ENCODE assay signal across 13 cellular contexts in the genomic region with DNA sequence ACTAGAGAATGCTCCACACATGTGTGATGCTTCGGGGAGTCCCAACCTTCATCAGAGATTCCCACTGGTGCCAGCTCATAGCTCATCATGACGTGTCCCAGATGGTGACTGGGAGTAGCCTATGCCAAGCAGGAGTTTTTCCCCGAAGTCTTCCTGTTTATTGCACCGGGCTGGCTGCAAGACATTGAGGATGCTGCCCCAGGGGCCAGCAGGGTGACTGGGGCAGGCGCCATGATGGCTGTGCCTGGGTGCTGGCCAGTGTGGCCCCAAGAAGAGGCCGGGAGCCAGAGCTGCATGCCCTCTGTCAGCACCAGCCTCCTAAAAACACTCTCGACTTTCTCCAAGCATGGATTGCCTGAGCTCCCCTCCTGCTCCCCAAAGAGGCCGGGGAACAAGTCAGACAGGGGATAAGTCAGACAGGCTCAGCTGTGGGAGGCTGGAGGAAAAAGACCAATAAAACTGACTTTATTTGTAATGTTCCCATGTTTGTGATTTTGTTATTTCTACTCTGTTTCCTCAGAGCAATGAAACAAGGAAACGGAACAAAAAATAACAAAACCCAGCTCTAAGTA. TPM values are rescaled to one million over a fixed set of nuclear protein-coding genes. Genes with fewer than 3 reads are reported as not detected.
DNase-seq lines count a peak whose midpoint lies in the region; ATAC-seq, FAIRE-seq and TF ChIP-seq lines count a peak whose summit lies in the region.
"Not testable (repeated sequence)": the region's sequence is repeated elsewhere in the genome, so short reads cannot be mapped to it uniquely, and the experiment has no call there.
"Had no signal": no experiment of that assay in that cellular context is flagged by ENCODE, and none has a peak within 500 bp of the region (broad histone marks: within the 10 kb centered on the region; RNA-seq: fewer than 3 reads in every experiment).

No MANE protein-coding gene starts in this region.

- H3K36me3 ChIP-seq in GM23248 (ENCODE audit: low read depth); duodenal mucosa (ENCODE audit: control insufficient read depth in 1 of 2, insufficient read depth in 2 of 2, low read length in 2 of 2); HepG2 (replicated peaks in 1 of 2; ENCODE audit: control insufficient read depth in 1 of 2, insufficient read depth in 2 of 2, low read length in 2 of 2); sigmoid colon: not testable (repeated sequence)

- H3K4me1 Mint-ChIP-seq in natural killer cell treated with Interleukin-12 subunit alpha and Interleukin-12 subunit beta and Interleukin-15 and Interleukin-18, amount 100 ng/mL, for 72 hours (ENCODE audit: low read depth in 2 of 2): not testable (repeated sequence)

- peak; percentile 1; the same call in 2 of the 3 replicates for ATAC-seq in HepG2
- not testable (repeated sequence) for ATAC-seq in natural killer cell treated with Interleukin-12 subunit alpha and Interleukin-12 subunit beta and Interleukin-15 and Interleukin-18, amount 100 ng/mL, for 72 hours

- peaks cover 0 to 20% of the 10 kb centered on the region in 2 donors for H3K27me3 Mint-ChIP-seq in natural killer cell treated with Interleukin-12 subunit alpha and Interleukin-12 subunit beta and Interleukin-15 and Interleukin-18, amount 100 ng/mL, for 72 hours

- H3K27ac Mint-ChIP-seq in natural killer cell treated with Interleukin-12 subunit alpha and Interleukin-12 subunit beta and Interleukin-15 and Interleukin-18, amount 100 ng/mL, for 72 hours: not testable (repeated sequence)

- TF ChIP-seq EP300 in HepG2 (IDR thresholded peaks at IDR 0.05; ENCODE audit: low read depth in 2 of 2, low read length in 2 of 2); HepG2 (CRISPR knock-in tag; IDR thresholded peaks at IDR 0.05; ENCODE audit: borderline replicate concordance): not testable (repeated sequence)
- TF ChIP-seq EP300 in sigmoid colon (IDR thresholded peaks at IDR 0.05): peak in 1 of 4 donors; percentile 5

- H3K9ac ChIP-seq in GM23248; duodenal mucosa (ENCODE audit: low read depth in 1 of 2, low read length in 2 of 2): not testable (repeated sequence)
- peak overlapping the region; percentile 60 for H3K9ac ChIP-seq in HepG2 (ENCODE audit: insufficient read depth, low read depth, low read length)

- H2AFZ ChIP-seq in GM23248; HepG2 (ENCODE audit: low read length): not testable (repeated sequence)

- peaks cover 32% of the 10 kb centered on the region for H3K27me3 ChIP-seq in GM23248 (replicated peaks; ENCODE audit: insufficient read depth)
- not testable (repeated sequence) for H3K27me3 ChIP-seq in duodenal mucosa (ENCODE audit: control insufficient read depth in 1 of 2, insufficient read depth in 2 of 2, low read length in 2 of 2); HepG2 (ENCODE audit: control insufficient read depth in 1 of 2, insufficient read depth in 2 of 2, low read length in 2 of 2); sigmoid colon

- H3K27ac ChIP-seq in GM23248: not testable (repeated sequence)
- H3K27ac ChIP-seq in duodenal mucosa (ENCODE audit: low read depth, low read length): peak overlapping the region; percentile 67
- H3K27ac ChIP-seq in HepG2 (ENCODE audit: extremely low read length, insufficient read depth, low read length): peak overlapping the region; percentile 95
- peak overlapping the region in 3 of 4 donors; percentile 83 to 88 (median 84) for H3K27ac ChIP-seq in sigmoid colon

- H3K4me3 ChIP-seq in GM23248; duodenal mucosa (ENCODE audit: low read depth in 1 of 2, low read length in 2 of 2); sigmoid colon: not testable (repeated sequence)
- H3K4me3 ChIP-seq in HepG2 (replicated peaks in 1 of 3; ENCODE audit: insufficient read depth in 1 of 3, low read depth in 2 of 3, low read length in 3 of 3): peak overlapping the region in 1 of 3 experiments; percentile 19; a peak in 2 of 6 replicates

- not testable (repeated sequence) for H4K20me1 ChIP-seq in GM23248 (ENCODE audit: insufficient read depth); HepG2 (ENCODE audit: insufficient read depth, low read length)

- DNase-seq in GM23248: peak; percentile 46
- DNase-seq in RKO (ENCODE audit: low spot score): peak; percentile 49
- DNase-seq in glomerular visceral epithelial cell (ENCODE audit: extremely low spot score): peak; percentile 60
- DNase-seq in HepG2 (ENCODE audit: low spot score): not testable (repeated sequence)
- DNase-seq in natural killer cell treated with Interleukin-12 subunit alpha and Interleukin-12 subunit beta and Interleukin-15 and Interleukin-18, amount 100 ng/mL, for 72 hours (ENCODE audit: low spot score): peak; percentile 45
- peak; percentile 78 for DNase-seq in sigmoid colon

- not testable (repeated sequence) for H3F3A ChIP-seq in GM23248 (ENCODE audit: insufficient read depth)

- in situ Hi-C loops in GM23248 (cut with MboI); HepG2 (cut with HindIII; ENCODE audit: extremely low pct_ligation_motif_present, low pct_unique_long_range_greater_than_20kb): not testable (repeated sequence)

- H3K4me2 ChIP-seq in GM23248 (ENCODE audit: unreplicated experiment): not testable (repeated sequence)
- peak overlapping the region; percentile 95 for H3K4me2 ChIP-seq in HepG2 (ENCODE audit: low read depth, low read length)

- TF ChIP-seq POLR2A in HepG2 (IDR thresholded peaks at IDR 0.05; ENCODE audit: insufficient read depth in 1 of 2, low read depth in 2 of 2, low read length in 2 of 2); sigmoid colon (IDR thresholded peaks at IDR 0.05): not testable (repeated sequence)

- POLR2A ChIA-PET in HepG2 (lab: Yijun Ruan, JAX): interaction anchor here (0.7 kb wide), 1 partner anchor 250 kb away, joined by 3 read pairs; a partner anchor contains a TSS

- not testable (repeated sequence) for H3K4me3 Mint-ChIP-seq in natural killer cell treated with Interleukin-12 subunit alpha and Interleukin-12 subunit beta and Interleukin-15 and Interleukin-18, amount 100 ng/mL, for 72 hours

- BruUV-seq in HepG2 (replicated peaks; lab: Mats Ljungman, UMichigan): TSS peak; percentile 54

- not testable (repeated sequence) for H3K9me3 Mint-ChIP-seq in natural killer cell treated with Interleukin-12 subunit alpha and Interleukin-12 subunit beta and Interleukin-15 and Interleukin-18, amount 100 ng/mL, for 72 hours

- TF ChIP-seq CTCF in HepG2 (CRISPR knock-in tag; IDR thresholded peaks at IDR 0.05); sigmoid colon (IDR thresholded peaks at IDR 0.05): not testable (repeated sequence)

- H3K36me3 Mint-ChIP-seq in natural killer cell treated with Interleukin-12 subunit alpha and Interleukin-12 subunit beta and Interleukin-15 and Interleukin-18, amount 100 ng/mL, for 72 hours: not testable (repeated sequence)

- not testable (repeated sequence) for FAIRE-seq in HepG2 (lab: Jason Lieb, UNC)

- WGBS in GM23248 (ENCODE audit: low coverage in 1 of 2, low lambda C conversion rate in 2 of 2, missing lambda C conversion rate in 2 of 2), 2 experiments: 47 to 49% methylated on average over 9 of the region's 9 CpGs
- 69% methylated on average over 9 of the region's 9 CpGs for WGBS in HepG2 (ENCODE audit: low lambda C conversion rate)
- 21 to 58% methylated on average over 9 of the region's 9 CpGs for WGBS in sigmoid colon, 2 donors

- not testable (repeated sequence) for TF ChIP-seq RAD21 in HepG2 (CRISPR knock-in tag; IDR thresholded peaks at IDR 0.05)

- not testable (repeated sequence) for H3K9me3 ChIP-seq in GM23248 (ENCODE audit: low read depth); duodenal mucosa (ENCODE audit: control insufficient read depth in 1 of 2, low read length in 2 of 2); HepG2 (ENCODE audit: low read length); sigmoid colon

- CTCF ChIA-PET in HepG2 (lab: Yijun Ruan, JAX; ENCODE audit: low intra/inter-chr PET ratio, low total read pairs): not testable (repeated sequence)

- not testable (repeated sequence) for H3K4me1 ChIP-seq in GM23248 (ENCODE audit: insufficient read depth); duodenal mucosa (ENCODE audit: control insufficient read depth in 1 of 2, insufficient read depth in 2 of 2, low read length in 2 of 2)
- H3K4me1 ChIP-seq in HepG2 (ENCODE audit: insufficient read depth, low read length) (peaks cover 43% of the 10 kb centered on the region), sigmoid colon (peaks cover 2 to 34% (median 28%) of the 10 kb centered on the region in 4 donors)

- not testable (repeated sequence) for H3K9me2 ChIP-seq in GM23248 (ENCODE audit: insufficient read depth)

- H3K79me2 ChIP-seq in GM23248 (ENCODE audit: insufficient read depth); HepG2 (ENCODE audit: insufficient read depth, low read length): not testable (repeated sequence)

- intact Hi-C loops in HepG2 (cut with micrococcal nuclease; ENCODE audit: unreplicated experiment); sigmoid colon (cut with DNase I): not testable (repeated sequence)

RNA-seq across cellular contexts. Expression of a gene that starts 24.0 kb away (rescaled TPM):
- total RNA-seq in GM23248 (2014; rRNA removed; shearing (Covaris generic)): under 0.01 TPM in 1 of 2 replicates, not detected in the other
- polyA plus RNA-seq in GM23248 (2016; fragmentation: Nextera tagmentation; extraction: Ambion mirVana) (not detected in 2 replicates), HepG2 (2011; rRNA removed) (under 0.01 TPM in 2 replicates), sigmoid colon (not detected)
- total RNA-seq in HepG2 (2016; rRNA removed; fragmentation: Illumina TruSeq; extraction: Trizol) (859 and 11,018 TPM in 2 replicates), sigmoid colon (under 1 TPM; under 0.01 TPM)
- 16,281 and 17,236 TPM in 2 replicates for total RNA-seq in HepG2 (2016; cell fraction: cytosol; rRNA removed; fragmentation: Illumina TruSeq; extraction: Trizol; ENCODE audit: low read depth)
- 1,309 and 10,613 TPM in 2 replicates for total RNA-seq in HepG2 (2016; cell fraction: insoluble cytoplasmic fraction; rRNA removed; fragmentation: Illumina TruSeq; extraction: Trizol)
- 2,848 and 3,475 TPM in 2 replicates for total RNA-seq in HepG2 (2016; cell fraction: membrane; rRNA removed; fragmentation: Illumina TruSeq; extraction: Trizol)
- 52,466 and 64,417 TPM in 2 replicates for total RNA-seq in HepG2 (2016; cell fraction: nucleus; rRNA removed; fragmentation: Illumina TruSeq; extraction: Trizol)
- under 0.01 TPM in 2 replicates for polyA plus RNA-seq in HepG2 (2011; cell fraction: cytosol; rRNA removed)
- under 0.01 TPM in 2 replicates for polyA plus RNA-seq in HepG2 (2011; cell fraction: nucleus; rRNA removed)
- polyA plus RNA-seq in HepG2 (2012): 78.2 TPM in 1 of 2 replicates, not detected in the other
- polyA plus RNA-seq in HepG2 (2016; cell fraction: cytosol; fragmentation: Illumina TruSeq; extraction: Trizol; ENCODE audit: low read depth): 27.3 and 44.4 TPM in 2 replicates
- polyA plus RNA-seq in HepG2 (2016; cell fraction: insoluble cytoplasmic fraction; fragmentation: Illumina TruSeq; extraction: Trizol; ENCODE audit: low read depth): not detected in 2 replicates
- not detected in 2 replicates for polyA plus RNA-seq in HepG2 (2016; cell fraction: membrane; fragmentation: Illumina TruSeq; extraction: Trizol; ENCODE audit: low read depth)
- 32.8 TPM in 1 of 2 replicates, not detected in the other for polyA plus RNA-seq in HepG2 (2016; cell fraction: nucleus; fragmentation: Illumina TruSeq; extraction: Trizol; ENCODE audit: insufficient read depth, low read depth)
- 12,820 and 15,604 TPM in 2 replicates for polyA minus RNA-seq in HepG2 (2011; rRNA and poly(A)+ RNA removed; ENCODE audit: low replicate concordance)
- polyA minus RNA-seq in HepG2 (2011; cell fraction: cytosol; rRNA and poly(A)+ RNA removed): 90,102 and 105,040 TPM in 2 replicates
- 42,574 and 58,030 TPM in 2 replicates for polyA minus RNA-seq in HepG2 (2011; cell fraction: nucleus; rRNA and poly(A)+ RNA removed)
- 1,000 to 10,000 TPM; 1,591 to 3,879 TPM for total RNA-seq in natural killer cell treated with Interleukin-12 subunit alpha and Interleukin-12 subunit beta and Interleukin-15 and Interleukin-18, amount 100 ng/mL, for 72 hours
- polyA plus RNA-seq: adrenal gland, cardiac muscle cell, esophagus, heart left ventricle, IMR-90, thymus had no signal

Comparison
In these comparisons a context has a peak if more than half of its experiments do, and no peak if none do; other contexts are left out.
1. RNA of a gene that starts 24.0 kb away (total RNA-seq): 859 to 64,417 TPM in HepG2 and 1,591 to 3,879 TPM in natural killer cell treated with Interleukin-12 subunit alpha and Interleukin-12 subunit beta and Interleukin-15 and Interleukin-18, amount 100 ng/mL, for 72 hours; under 0.01 TPM in GM23248 and under 0.01 TPM in sigmoid colon; every median in the first group is over 100 times any median in the second.